ENCODE assay signal across 17 cellular contexts in the genomic region with DNA sequence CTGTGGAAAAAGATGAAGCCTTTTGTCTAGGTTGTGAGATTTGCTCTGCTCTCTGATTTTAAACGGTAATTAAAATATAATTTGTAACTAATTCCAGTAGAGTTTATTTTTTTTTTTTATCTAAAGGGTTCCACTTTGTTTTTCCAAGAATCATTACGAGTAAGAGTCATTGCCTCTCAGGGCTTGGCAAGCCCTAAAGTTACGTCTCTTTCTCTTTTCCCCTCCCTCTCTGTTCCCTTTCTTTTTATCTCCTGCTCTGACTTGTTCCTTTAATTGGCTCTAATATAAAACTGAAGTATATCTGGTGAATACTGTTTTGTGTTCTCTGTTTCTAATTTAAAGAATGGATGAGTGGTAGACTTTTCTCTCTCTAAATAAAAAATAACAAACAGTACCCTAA.
A peak's percentile ranks its signal among the peaks of the same experiment; 100 is the strongest.
DNase-seq lines count a peak whose midpoint lies in the region; TF ChIP-seq lines count a peak whose summit lies in the region.
"Had no signal": no experiment of that assay in that cellular context is flagged by ENCODE, and none has a peak within 500 bp of the region (broad histone marks: within the 10 kb centered on the region; RNA-seq: fewer than 3 reads in every experiment).

No MANE protein-coding gene starts in this region.

- no peak for TF ChIP-seq POLR2A in spleen (IDR thresholded peaks at IDR 0.05)

- peak overlapping the region; percentile 51 for H2AFZ ChIP-seq in GM23248

- in situ Hi-C loops in GM23248 (cut with MboI) (no loop called here), astrocyte of the spinal cord (cut with HindIII; ENCODE audit: low sequenced_read_pairs) (no loop called here)

- H3K36me3 ChIP-seq in GM23248 (ENCODE audit: low read depth) (no peaks in the 10 kb centered on the region), left ventricle myocardium inferior (peaks cover 18% of the 10 kb centered on the region), skeletal muscle satellite cell (ENCODE audit: insufficient read depth, low read length) (no peaks in the 10 kb centered on the region), spleen (no peaks in the 10 kb centered on the region)

- 29 to 37% methylated on average over 3 of the region's 3 CpGs for WGBS in GM23248 (ENCODE audit: low coverage in 1 of 2, low lambda C conversion rate in 2 of 2, missing lambda C conversion rate in 2 of 2), 2 experiments
- WGBS in spleen, 5 donors: 65 to 82% (median 73%) methylated on average over 3 of the region's 3 CpGs

- no peaks in the 10 kb centered on the region for H4K20me1 ChIP-seq in GM23248 (ENCODE audit: insufficient read depth)

- no peaks in the 10 kb centered on the region for H3K79me2 ChIP-seq in GM23248 (ENCODE audit: insufficient read depth)

- no peak for TF ChIP-seq CTCF in astrocyte of the spinal cord (IDR thresholded peaks at IDR 0.05; ENCODE audit: low read depth, low read length)
- TF ChIP-seq CTCF in left ventricle myocardium inferior (IDR thresholded peaks at IDR 0.05; ENCODE audit: borderline replicate concordance): no peak
- TF ChIP-seq CTCF in spleen (IDR thresholded peaks at IDR 0.05 in 8 of 11, conservative IDR thresholded peaks at IDR 0.05 in 3 of 11): no peak

- no peaks in the 10 kb centered on the region for H3F3A ChIP-seq in GM23248 (ENCODE audit: insufficient read depth)

- intact Hi-C loops in left ventricle myocardium inferior (cut with micrococcal nuclease): no loop called here
- intact Hi-C loops in spleen (cut with DNase I; ENCODE audit: low total_unique reads): no loop called here

- no peaks in the 10 kb centered on the region for H3K4me1 ChIP-seq in GM23248 (ENCODE audit: insufficient read depth)
- H3K4me1 ChIP-seq in left ventricle myocardium inferior: no peaks in the 10 kb centered on the region
- H3K4me1 ChIP-seq in skeletal muscle satellite cell (ENCODE audit: control insufficient read depth, insufficient read depth, low read length): peaks cover 19% of the 10 kb centered on the region
- no peaks in the 10 kb centered on the region for H3K4me1 ChIP-seq in spleen

- H3K4me3 ChIP-seq in GM23248 (no peak overlapping the region), astrocyte of the spinal cord (ENCODE audit: low read depth, low read length) (no peak overlapping the region), left ventricle myocardium inferior (no peak overlapping the region), skeletal muscle satellite cell (ENCODE audit: low read length) (no peak overlapping the region), spleen (no peak overlapping the region)
- H3K4me3 ChIP-seq: dorsolateral prefrontal cortex, suprapubic skin had no signal

- H3K9me2 ChIP-seq in GM23248 (ENCODE audit: insufficient read depth): no peaks in the 10 kb centered on the region

- H3K9me3 ChIP-seq in GM23248 (ENCODE audit: low read depth) (no peaks in the 10 kb centered on the region), left ventricle myocardium inferior (replicated peaks) (no peaks in the 10 kb centered on the region), skeletal muscle satellite cell (replicated peaks; ENCODE audit: low read length) (no peaks in the 10 kb centered on the region), spleen (no peaks in the 10 kb centered on the region)
- H3K9me3 ChIP-seq: suprapubic skin had no signal

- H3K27me3 ChIP-seq in GM23248 (replicated peaks; ENCODE audit: insufficient read depth) (no peaks in the 10 kb centered on the region), left ventricle myocardium inferior (ENCODE audit: low read depth) (no peaks in the 10 kb centered on the region), skeletal muscle satellite cell (ENCODE audit: control insufficient read depth, insufficient read depth, low read length) (no peaks in the 10 kb centered on the region), spleen (replicated peaks in 1 of 7) (no peaks in the 10 kb centered on the region)
- H3K27me3 ChIP-seq: dorsolateral prefrontal cortex, suprapubic skin had no signal

- no peak overlapping the region for H3K4me2 ChIP-seq in GM23248 (ENCODE audit: unreplicated experiment)
- peak overlapping the region; percentile 64 for H3K4me2 ChIP-seq in skeletal muscle satellite cell (ENCODE audit: low read length)

- no peak overlapping the region for H3K9ac ChIP-seq in GM23248
- peak overlapping the region; percentile 44 for H3K9ac ChIP-seq in skeletal muscle satellite cell (ENCODE audit: low read depth, low read length)

- DNase-seq in GM23248 (peak; percentile 32), astrocyte of the spinal cord (ENCODE audit: low read depth, low spot score) (peak; percentile 83), left ventricle myocardium inferior (no peak), spleen (no peak), epidermal melanocyte (ENCODE audit: insufficient read length, low spot score) (no peak), Ammon's horn (ENCODE audit: low spot score) (no peak)
- DNase-seq: activated CD4-positive, alpha-beta T cell treated with anti-CD3 and anti-CD28 coated beads, Interleukin-2, amount 50 U/mL, for 48 hours; activated naive CD4-positive, alpha-beta T cell treated with anti-CD3 and anti-CD28 coated beads, Interleukin-2, amount 50 U/mL, for 16 hours; activated T-cell treated with anti-CD3 and anti-CD28 coated beads, Interleukin-2, amount 50 U/mL, for 24 hours; DMS 273 treated with DMSO at 0.1 percent for 48 hours; dorsolateral prefrontal cortex; NCI-H82; occipital lobe; stimulated activated CD4-positive, alpha-beta T cell treated with anti-CD3 and anti-CD28 coated beads, Interleukin-4, amount 100 ng/mL, for 24 hours had no signal

- H3K27ac ChIP-seq in GM23248 (no peak overlapping the region), left ventricle myocardium inferior (replicated peaks) (peak overlapping the region; percentile 36), spleen (no peak overlapping the region)
- H3K27ac ChIP-seq: C4-2B, dorsolateral prefrontal cortex, suprapubic skin had no signal

Comparison
In these comparisons a context has a peak if more than half of its experiments do, and no peak if none do; other contexts are left out.
1. DNase-seq: peak in GM23248 (single experiment) and astrocyte of the spinal cord (single experiment); none in left ventricle myocardium inferior (single experiment), spleen (single experiment), epidermal melanocyte (single experiment) and Ammon's horn (single experiment).